In the genomic region with DNA sequence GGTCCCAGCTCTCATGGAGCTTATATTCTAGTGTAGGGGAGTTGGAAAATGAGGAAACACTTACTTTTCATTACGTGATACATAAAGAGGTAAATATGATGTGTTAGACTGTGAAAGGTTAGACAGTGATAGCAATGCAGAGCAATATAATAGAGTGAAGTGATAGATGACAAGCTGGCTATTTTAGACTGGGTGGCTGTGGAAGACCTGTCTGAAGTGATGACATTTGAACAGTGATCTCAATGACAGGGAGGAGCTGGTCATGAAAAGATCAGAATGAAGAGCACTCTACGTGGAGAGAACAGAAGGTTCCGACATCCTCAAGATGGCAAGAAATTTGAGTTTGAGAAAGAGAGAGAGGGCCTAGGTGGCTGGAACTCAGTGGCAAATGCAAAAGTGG, we compare ENCODE assay signal across 8 cellular contexts.
"Had no signal": no experiment of that assay in that cellular context is flagged by ENCODE, and none has a peak within 500 bp of the region (broad histone marks: within the 10 kb centered on the region; RNA-seq: fewer than 3 reads in every experiment).

No MANE protein-coding gene starts in this region.

- FAIRE-seq: H54, HTR-8/SVneo, K562 had no signal

- H3K9ac ChIP-seq: GM23248 had no signal

- ATAC-seq: K562 had no signal

- H3K4me3 ChIP-seq: GM23248, K562 had no signal

- H2AFZ ChIP-seq: GM23248 had no signal

- DNase-seq: GM23248, GOT3, H9, HCEC 1CT, IMR-90 had no signal

- H3K27ac ChIP-seq: GM23248 had no signal
